Comparison of ENCODE assay signal across 10 cellular contexts in genomic region chr11:45900916-45901617, GRCh38. TPM values are rescaled to one million over a fixed set of nuclear protein-coding genes. Genes with fewer than 3 reads are reported as not detected.
DNase-seq lines count a peak whose midpoint lies in the region; ATAC-seq and TF ChIP-seq lines count a peak whose summit lies in the region.
"Had no signal": no experiment of that assay in that cellular context is flagged by ENCODE, and none has a peak within 500 bp of the region (broad histone marks: within the 10 kb centered on the region; RNA-seq: fewer than 3 reads in every experiment).

No MANE protein-coding gene starts in this region.

- H3K4me3 Mint-ChIP-seq in activated CD4-positive, alpha-beta T cell treated with anti-CD3 and anti-CD28 coated beads for 36 hours, result peak overlapping the region; percentile 52

- intact Hi-C loops in activated CD4-positive, alpha-beta T cell treated with anti-CD3 and anti-CD28 coated beads for 36 hours (cut with DNase I, micrococcal nuclease), result loop anchor here in 1 of 2 experiments (1.0 kb wide), 1 partner anchor 54 kb away; the partner anchor contains the start of gene CRY2
- intact Hi-C loops in body of pancreas (cut with DNase I), result no loop called here

- H3K27me3 ChIP-seq in body of pancreas, result no peaks in the 10 kb centered on the region
- H3K27me3 ChIP-seq in suprapubic skin, result peaks cover 3% of the 10 kb centered on the region

- TF ChIP-seq CTCF in body of pancreas (IDR thresholded peaks at IDR 0.05) (no peak), suprapubic skin (IDR thresholded peaks at IDR 0.05) (no peak)

- peaks cover 20% of the 10 kb centered on the region for H3K27me3 Mint-ChIP-seq in activated CD4-positive, alpha-beta T cell treated with anti-CD3 and anti-CD28 coated beads for 36 hours

- in situ Hi-C loops in ACHN (cut with HindIII; ENCODE audit: low pct_ligation_motif_present, low pct_unique_long_range_greater_than_20kb, low sequenced_read_pairs), result no loop called here

- H3K4me1 ChIP-seq in body of pancreas, result peaks cover 68% of the 10 kb centered on the region
- peaks cover 20% of the 10 kb centered on the region for H3K4me1 ChIP-seq in suprapubic skin

- H3K36me3 ChIP-seq in body of pancreas (replicated peaks in 1 of 2; ENCODE audit: insufficient read depth in 1 of 2, low read depth in 2 of 2) (no peaks in the 10 kb centered on the region), suprapubic skin (peaks cover 8% of the 10 kb centered on the region)

- H3K9me3 ChIP-seq in body of pancreas (no peaks in the 10 kb centered on the region), suprapubic skin (no peaks in the 10 kb centered on the region)

- CTCF ChIA-PET in activated CD4-positive, alpha-beta T cell treated with anti-CD3 and anti-CD28 coated beads for 36 hours (lab: Charles Lee), result no interaction called here

- TF ChIP-seq EP300 in suprapubic skin (IDR thresholded peaks at IDR 0.05), result no peak

- peak overlapping the region; percentile 54 to 93 (median 88) for H3K27ac ChIP-seq in body of pancreas
- no peak overlapping the region for H3K27ac ChIP-seq in suprapubic skin

- peaks cover 2% of the 10 kb centered on the region for H3K4me1 Mint-ChIP-seq in activated CD4-positive, alpha-beta T cell treated with anti-CD3 and anti-CD28 coated beads for 36 hours

- WGBS in body of pancreas, 2 donors, result 2 to 6% methylated on average over 5 to 8 of the region's 8 CpGs
- 22% methylated on average over 7 of the region's 8 CpGs for WGBS in suprapubic skin

- TF ChIP-seq POLR2A in body of pancreas (IDR thresholded peaks at IDR 0.05) (peak in 2 of 3 donors; percentile 26 to 53), suprapubic skin (IDR thresholded peaks at IDR 0.05) (no peak)

- no peak for ATAC-seq in activated CD4-positive, alpha-beta T cell treated with anti-CD3 and anti-CD28 coated beads for 36 hours
- ATAC-seq in body of pancreas (peak; percentile 33), left lobe of liver (peak; percentile 14), HG03135 (IDR thresholded peaks at IDR 0.05; ENCODE audit: unreplicated experiment) (no peak)

- peak overlapping the region in 1 of 2 donors; percentile 17 for H3K4me3 ChIP-seq in body of pancreas
- peak overlapping the region; percentile 56 for H3K4me3 ChIP-seq in suprapubic skin

- no peak for DNase-seq in activated CD4-positive, alpha-beta T cell treated with anti-CD3 and anti-CD28 coated beads for 36 hours
- DNase-seq in activated CD4-positive, alpha-beta T cell treated with anti-CD3 and anti-CD28 coated beads for 48 hours, result no peak
- DNase-seq in body of pancreas, result peak; percentile 59 to 75 (median 67)
- DNase-seq in left lobe of liver (ENCODE audit: low spot score), result no peak
- DNase-seq in suprapubic skin (ENCODE audit: low spot score in 2 of 2), result no peak
- no peak for DNase-seq in ACHN
- no peak for DNase-seq in germinal center (ENCODE audit: low spot score)
- DNase-seq: DMS153 had no signal

- no peaks in the 10 kb centered on the region for H3K36me3 Mint-ChIP-seq in activated CD4-positive, alpha-beta T cell treated with anti-CD3 and anti-CD28 coated beads for 36 hours (ENCODE audit: low read depth)

- H3K9me3 Mint-ChIP-seq in activated CD4-positive, alpha-beta T cell treated with anti-CD3 and anti-CD28 coated beads for 36 hours (ENCODE audit: low read depth), result no peaks in the 10 kb centered on the region

- no peak overlapping the region for H3K27ac Mint-ChIP-seq in activated CD4-positive, alpha-beta T cell treated with anti-CD3 and anti-CD28 coated beads for 36 hours

- POLR2A ChIA-PET in activated CD4-positive, alpha-beta T cell treated with anti-CD3 and anti-CD28 coated beads for 36 hours (lab: Charles Lee), result interaction anchor here (0.6 kb wide), 1 partner anchor 40 kb away, joined by 3 read pairs; no protein-coding TSS in a partner anchor

RNA-seq across cellular contexts. Expression of gene FREY1, which starts 6.0 kb away (rescaled TPM):
- total RNA-seq in activated CD4-positive, alpha-beta T cell treated with anti-CD3 and anti-CD28 coated beads for 36 hours, result 1 to 10 TPM; 1.0 to 1.5 TPM
- 1 to 10 TPM; 2.3 to 8.2 TPM for total RNA-seq in body of pancreas
- 0.68 TPM for total RNA-seq in left lobe of liver
- 1 to 10 TPM in 3 of 4 donors, not detected in 1; 1.7 to 3.7 (median 1.7) TPM for total RNA-seq in suprapubic skin

RNA-seq across cellular contexts. Expression of gene MAPK8IP1, which starts 15.6 kb away (rescaled TPM):
- total RNA-seq in activated CD4-positive, alpha-beta T cell treated with anti-CD3 and anti-CD28 coated beads for 36 hours, result under 1 TPM; 0.37 to 0.39 TPM
- 10 to 100 TPM; 23.7 to 32.4 TPM for total RNA-seq in body of pancreas
- total RNA-seq in left lobe of liver, result 8.0 TPM
- total RNA-seq in suprapubic skin, result 1 to 10 TPM; 3.6 to 8.0 (median 4.5) TPM

RNA-seq across cellular contexts. Expression of gene PEX16, which starts 16.6 kb away (rescaled TPM):
- 10 to 100 TPM; 28.1 to 33.4 TPM for total RNA-seq in activated CD4-positive, alpha-beta T cell treated with anti-CD3 and anti-CD28 coated beads for 36 hours
- total RNA-seq in body of pancreas, result 10 to 100 TPM; 29.1 to 41.5 TPM
- 37.0 TPM for total RNA-seq in left lobe of liver
- 10 to 100 TPM; 26.8 to 40.6 (median 35.3) TPM for total RNA-seq in suprapubic skin

RNA-seq across cellular contexts. Expression of gene LARGE2, which starts 21.4 kb away (rescaled TPM):
- 1 to 10 TPM in 1 of 2 experiments, under 1 TPM in 1; 0.75 to 1.1 TPM for total RNA-seq in activated CD4-positive, alpha-beta T cell treated with anti-CD3 and anti-CD28 coated beads for 36 hours
- total RNA-seq in body of pancreas (10 to 100 TPM; 12.2 to 14.5 TPM), left lobe of liver (2.9 TPM), suprapubic skin (10 to 100 TPM; 27.2 to 47.4 (median 33.1) TPM)
- total RNA-seq: subcutaneous adipose tissue had no signal

RNA-seq across cellular contexts. Expression of gene CRY2, which starts 53.8 kb away (rescaled TPM):
- total RNA-seq in activated CD4-positive, alpha-beta T cell treated with anti-CD3 and anti-CD28 coated beads for 36 hours, result 10 to 100 TPM; 13.1 to 14.1 TPM
- total RNA-seq in body of pancreas (10 to 100 TPM; 24.6 to 65.9 TPM), left lobe of liver (52.9 TPM), suprapubic skin (100 to 1,000 TPM in 1 of 4 donors, 10 to 100 TPM in 3; 86.1 to 141 (median 93.4) TPM)

Comparison
In these comparisons a context has a peak if more than half of its experiments do, and no peak if none do; other contexts are left out.
1. ATAC-seq: peak in body of pancreas (single experiment) and left lobe of liver (single experiment); none in activated CD4-positive, alpha-beta T cell treated with anti-CD3 and anti-CD28 coated beads for 36 hours (single experiment) and HG03135 (single experiment).
2. DNase-seq: peak in body of pancreas (4 of 4); none in activated CD4-positive, alpha-beta T cell treated with anti-CD3 and anti-CD28 coated beads for 36 hours (single experiment), activated CD4-positive, alpha-beta T cell treated with anti-CD3 and anti-CD28 coated beads for 48 hours (single experiment), left lobe of liver (single experiment), suprapubic skin (0 of 2), ACHN (single experiment) and germinal center (single experiment).
3. POLR2A ChIP-seq: peak in body of pancreas (2 of 3); none in suprapubic skin (0 of 2).